31 cellular contexts compared by ENCODE assay signal in genomic region chr10:8040651-8041050, GRCh38. TPM values are rescaled to one million over a fixed set of nuclear protein-coding genes. Genes with fewer than 3 reads are reported as not detected.
"Had no signal": no experiment of that assay in that cellular context is flagged by ENCODE, and none has a peak within 500 bp of the region (broad histone marks: within the 10 kb centered on the region; RNA-seq: fewer than 3 reads in every experiment).

No MANE protein-coding gene starts in this region.

- H3K9me3 ChIP-seq: MG63, SJCRH30 had no signal

- H3K27me3 ChIP-seq: SJCRH30 had no signal

- H3K4me3 Mint-ChIP-seq: activated CD4-positive, alpha-beta T cell treated with anti-CD3 and anti-CD28 coated beads, Interleukin-2, amount 10 ng/mL, durations not matched to agents 24 days and 14 days; activated naive CD4-positive, alpha-beta T cell treated with anti-CD3 and anti-CD28 coated beads for 36 hours; activated naive CD8-positive, alpha-beta T cell treated with anti-CD3 and anti-CD28 coated beads for 36 hours; activated T-cell treated with anti-CD3 and anti-CD28 coated beads, Interleukin-2, amount 50 U/mL, for 4 hours; activated T-helper 1 cell treated with anti-CD3 and anti-CD28 coated beads, Interleukin-12 subunit alpha, Interleukin-12 subunit beta, Interleukin-2, Interleukin-4 antibody, amounts not matched to agents 30 ng/mL and 10 ng/mL and 1 ng/mL, durations not matched to agents 14 hours and 24 hours and 36 hours; central memory CD8-positive, alpha-beta T cell; T-cell; T-helper 2 cell treated with Interferon-gamma antibody and Interleukin-4, amounts not matched to agents 5 μg/mL and 100 μg/mL, for 36 hours had no signal

- DNase-seq: activated CD4-positive, alpha-beta T cell treated with anti-CD3 and anti-CD28 coated beads, Interleukin-2, amount 10 ng/mL, durations not matched to agents 24 days and 14 days; activated CD4-positive, alpha-beta T cell treated with anti-CD3 and anti-CD28 coated beads, Interleukin-2, amount 50 U/mL, for 4 hours; activated CD8-positive, alpha-beta memory T cell treated with anti-CD3 and anti-CD28 coated beads, Interleukin-2, amount 50 U/mL, for 4 hours; activated gamma-delta T cell treated with Interleukin-2 at 50 U/mL for 16 hours; activated naive CD4-positive, alpha-beta T cell treated with anti-CD3 and anti-CD28 coated beads for 36 hours; activated naive CD8-positive, alpha-beta T cell treated with anti-CD3 and anti-CD28 coated beads for 36 hours; activated T-cell treated with anti-CD3 and anti-CD28 coated beads for 4 hours; activated T-cell treated with anti-CD3 and anti-CD28 coated beads, Interleukin-2, amount 50 U/mL, for 4 hours; amniotic stem cell; aorta; Kasumi-1; KG1; MG63; NCI-H1048; NCI-H1105 treated with DMSO at 0.1 percent for 48 hours; NCI-H1436; NCI-H1694; NCI-H1930; NCI-H2081 treated with DMSO at 0.1 percent for 48 hours; NCI-H345; NCI-H524 treated with DMSO at 0.1 percent for 48 hours; OCI-M1; SHP77; SJCRH30; T-cell had no signal

- ATAC-seq: activated T-cell treated with anti-CD3 and anti-CD28 coated beads, Interleukin-2, amount 50 U/mL, for 4 hours; T-cell had no signal

- H3K27ac ChIP-seq: cardiac muscle cell, SJCRH30, SK-N-MC had no signal

- H3K27ac Mint-ChIP-seq: activated CD4-positive, alpha-beta T cell treated with anti-CD3 and anti-CD28 coated beads, Interleukin-2, amount 10 ng/mL, durations not matched to agents 24 days and 14 days; activated naive CD4-positive, alpha-beta T cell treated with anti-CD3 and anti-CD28 coated beads for 36 hours; activated naive CD8-positive, alpha-beta T cell treated with anti-CD3 and anti-CD28 coated beads for 36 hours; T-cell; T-helper 2 cell treated with Interferon-gamma antibody and Interleukin-4, amounts not matched to agents 5 μg/mL and 100 μg/mL, for 36 hours had no signal

- H3K9me3 Mint-ChIP-seq: activated naive CD4-positive, alpha-beta T cell treated with anti-CD3 and anti-CD28 coated beads for 36 hours; activated T-helper 1 cell treated with anti-CD3 and anti-CD28 coated beads, Interleukin-12 subunit alpha, Interleukin-12 subunit beta, Interleukin-2, Interleukin-4 antibody, amounts not matched to agents 30 ng/mL and 10 ng/mL and 1 ng/mL, durations not matched to agents 14 hours and 24 hours and 36 hours; T-helper 2 cell treated with Interferon-gamma antibody and Interleukin-4, amounts not matched to agents 5 μg/mL and 100 μg/mL, for 36 hours had no signal

- H3K36me3 ChIP-seq: cardiac muscle cell, MG63, SJCRH30 had no signal

- H3K4me3 ChIP-seq: cardiac muscle cell, MG63, SJCRH30, SK-N-MC had no signal

- H3K36me3 Mint-ChIP-seq: T-cell had no signal

RNA-seq across cellular contexts. Expression of gene GATA3, which starts 13.8 kb away (rescaled TPM):
- total RNA-seq: chondrocyte had no signal
